ENCODE assay signal across 19 cellular contexts in the genomic region with DNA sequence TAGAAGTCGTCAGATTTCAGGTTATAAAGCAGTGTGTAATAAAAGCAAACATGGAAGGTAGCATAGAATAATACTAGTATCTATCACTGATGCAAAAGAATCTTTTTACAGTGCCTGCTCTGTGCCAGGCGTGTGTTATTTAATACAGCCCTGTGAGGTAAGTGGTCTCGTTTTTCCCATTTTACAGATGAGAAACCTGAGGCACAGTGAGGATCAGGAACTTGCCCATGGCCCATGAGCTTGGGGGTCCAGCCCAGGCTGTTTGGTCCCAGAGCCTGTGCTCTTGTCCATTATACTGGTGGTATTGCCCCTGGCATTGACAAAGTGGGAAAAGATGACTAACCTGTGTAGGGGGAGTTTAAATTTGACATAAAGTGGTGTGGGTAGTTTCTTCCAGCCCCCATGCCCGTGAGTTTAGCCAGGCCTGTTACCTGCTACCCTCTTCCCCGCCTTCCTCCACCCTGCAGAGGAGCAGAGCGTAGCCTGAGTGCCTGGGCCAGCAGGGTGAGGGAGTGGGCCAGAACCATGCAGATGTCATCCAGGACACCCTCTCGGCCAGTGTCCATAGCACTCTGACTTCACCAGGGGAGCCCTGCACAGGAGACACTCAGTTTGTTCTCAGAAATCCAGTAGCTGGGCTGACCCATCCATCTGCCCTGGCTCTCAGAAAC. TPM values are rescaled to one million over a fixed set of nuclear protein-coding genes. Genes with fewer than 3 reads are reported as not detected.
DNase-seq lines count a peak whose midpoint lies in the region; ATAC-seq and TF ChIP-seq lines count a peak whose summit lies in the region.
"Had no signal": no experiment of that assay in that cellular context is flagged by ENCODE, and none has a peak within 500 bp of the region (broad histone marks: within the 10 kb centered on the region; RNA-seq: fewer than 3 reads in every experiment).

No MANE protein-coding gene starts in this region.

- DNase-seq in SJCRH30 (no peak), psoas muscle (no peak), WERI-Rb-1 (no peak)
- DNase-seq in stimulated activated naive CD4-positive, alpha-beta T cell (lab: John Stamatoyannopoulos, UW), result no peak
- DNase-seq: Calu3; CD8-positive, alpha-beta T cell; DMS79 treated with DMSO at 0.1 percent for 48 hours; GF-D8; GOT3; H7; IMR-90 had no signal

- peak overlapping the region; percentile 89 for H3K27ac ChIP-seq in SJCRH30
- H3K27ac ChIP-seq in gastroesophageal sphincter, result no peak overlapping the region
- peak overlapping the region; percentile 39 for H3K27ac ChIP-seq in psoas muscle
- H3K27ac ChIP-seq in WERI-Rb-1, result no peak overlapping the region
- H3K27ac ChIP-seq: BLaER1 treated with 17β-estradiol and CSF1 and Interleukin-3, amounts not matched to agents 10 nM and 100 nM; HL-60 had no signal

- no peak overlapping the region for H3K4me2 ChIP-seq in Loucy (ENCODE audit: low read depth, low read length, poor library complexity, severe bottlenecking)
- H3K4me2 ChIP-seq: BLaER1 treated with 17β-estradiol and CSF1 and Interleukin-3, amounts not matched to agents 10 nM and 100 nM had no signal

- H2AFZ ChIP-seq in Loucy (ENCODE audit: low read length), result no peak overlapping the region

- WGBS in gastroesophageal sphincter (ENCODE audit: low coverage in 1 of 2), 2 donors, result 76 to 98% methylated on average over 5 of the region's 7 CpGs
- WGBS in psoas muscle, 3 donors, result 80 to 89% (median 85%) methylated on average over 7 of the region's 7 CpGs

- no peaks in the 10 kb centered on the region for H3K9me2 ChIP-seq in Loucy (replicated peaks; ENCODE audit: low read depth, low read length)

- no peaks in the 10 kb centered on the region for H3F3A ChIP-seq in Loucy (ENCODE audit: low read depth)

- ATAC-seq in gastroesophageal sphincter (peak; percentile 24), psoas muscle (no peak), HG02981 (IDR thresholded peaks at IDR 0.05; ENCODE audit: unreplicated experiment) (no peak), HG03432 (IDR thresholded peaks at IDR 0.05; ENCODE audit: unreplicated experiment) (no peak)
- ATAC-seq: CD8-positive, alpha-beta T cell; GM12878; HCT116 had no signal

- no peak for TF ChIP-seq EP300 in gastroesophageal sphincter (IDR thresholded peaks at IDR 0.05)

- no peak for TF ChIP-seq POLR2A in gastroesophageal sphincter (IDR thresholded peaks at IDR 0.05)

- H3K36me3 ChIP-seq in Loucy (ENCODE audit: insufficient read depth, low read length) (peaks cover 79% of the 10 kb centered on the region; the same call in 1 of the 2 replicates), SJCRH30 (peaks cover 17% of the 10 kb centered on the region; the same call in 1 of the 2 replicates), gastroesophageal sphincter (peaks cover 0 to 72% of the 10 kb centered on the region in 2 donors), psoas muscle (ENCODE audit: insufficient read depth in 1 of 2, low read depth in 1 of 2) (peaks cover 5 to 50% of the 10 kb centered on the region in 2 donors), WERI-Rb-1 (peaks cover 51% of the 10 kb centered on the region)

- H3K9me3 ChIP-seq in Loucy (ENCODE audit: insufficient read depth, low read depth, low read length), result no peaks in the 10 kb centered on the region
- no peaks in the 10 kb centered on the region for H3K9me3 ChIP-seq in SJCRH30 (replicated peaks)
- H3K9me3 ChIP-seq in gastroesophageal sphincter, result no peaks in the 10 kb centered on the region
- H3K9me3 ChIP-seq in psoas muscle, result no peaks in the 10 kb centered on the region
- no peaks in the 10 kb centered on the region for H3K9me3 ChIP-seq in WERI-Rb-1 (ENCODE audit: severe bottlenecking)
- H3K9me3 ChIP-seq: BLaER1 treated with 17β-estradiol and CSF1 and Interleukin-3, amounts not matched to agents 10 nM and 100 nM had no signal

- TF ChIP-seq CTCF in Loucy (conservative IDR thresholded peaks at IDR 0.05; ENCODE audit: low read length) (no peak), gastroesophageal sphincter (IDR thresholded peaks at IDR 0.05) (no peak), psoas muscle (IDR thresholded peaks at IDR 0.05) (no peak), WERI-Rb-1 (IDR thresholded peaks at IDR 0.05; ENCODE audit: low read depth, low read length) (no peak)

- H3K4me1 ChIP-seq in Loucy (ENCODE audit: insufficient read depth, low read length, poor library complexity, severe bottlenecking) (peaks cover 37% of the 10 kb centered on the region), SJCRH30 (peaks cover 17% of the 10 kb centered on the region), gastroesophageal sphincter (peaks cover 0 to 16% (median 0%) of the 10 kb centered on the region in 3 donors), psoas muscle (peaks cover 28% of the 10 kb centered on the region)
- H3K4me1 ChIP-seq: BLaER1 treated with 17β-estradiol and CSF1 and Interleukin-3, amounts not matched to agents 10 nM and 100 nM had no signal

- H3K9ac ChIP-seq in Loucy (ENCODE audit: low read depth, low read length, poor library complexity, severe bottlenecking), result peak overlapping the region; percentile 38
- H3K9ac ChIP-seq: BLaER1 treated with 17β-estradiol and CSF1 and Interleukin-3, amounts not matched to agents 10 nM and 100 nM had no signal

- H3K4me3 ChIP-seq in Loucy (ENCODE audit: low read length, poor library complexity, severe bottlenecking), result no peak overlapping the region
- H3K4me3 ChIP-seq in SJCRH30, result no peak overlapping the region
- no peak overlapping the region for H3K4me3 ChIP-seq in gastroesophageal sphincter
- H3K4me3 ChIP-seq in psoas muscle, result no peak overlapping the region
- H3K4me3 ChIP-seq in WERI-Rb-1 (ENCODE audit: low read depth, low read length), result no peak overlapping the region
- H3K4me3 ChIP-seq: BLaER1 treated with 17β-estradiol and CSF1 and Interleukin-3, amounts not matched to agents 10 nM and 100 nM; GM12878 had no signal

- H3K27me3 ChIP-seq in Loucy (ENCODE audit: insufficient read depth, low read length, poor library complexity, severe bottlenecking) (no peaks in the 10 kb centered on the region), SJCRH30 (no peaks in the 10 kb centered on the region), gastroesophageal sphincter (no peaks in the 10 kb centered on the region), psoas muscle (ENCODE audit: insufficient read depth in 3 of 3, low read length in 2 of 3) (no peaks in the 10 kb centered on the region), WERI-Rb-1 (ENCODE audit: insufficient read depth, low read depth, severe bottlenecking) (no peaks in the 10 kb centered on the region)
- H3K27me3 ChIP-seq: BLaER1 treated with 17β-estradiol and CSF1 and Interleukin-3, amounts not matched to agents 10 nM and 100 nM had no signal

- H4K20me1 ChIP-seq in Loucy (ENCODE audit: insufficient read depth, low read length, poor library complexity, severe bottlenecking), result no peaks in the 10 kb centered on the region

- H3K79me2 ChIP-seq in Loucy (ENCODE audit: insufficient read depth, low read length), result peaks cover 88% of the 10 kb centered on the region

- intact Hi-C loops in psoas muscle (cut with DNase I), result no loop called here

RNA-seq across cellular contexts. Expression of a gene that starts 16.6 kb away (rescaled TPM):
- total RNA-seq in SJCRH30 (2014; rRNA removed; shearing (Covaris generic)), result 68.3 and 74.8 TPM in 2 replicates
- 10 to 100 TPM; 48.1 to 66.1 (median 57.1) TPM for total RNA-seq in gastroesophageal sphincter
- 10 to 100 TPM; 26.5 to 53.3 (median 41.3) TPM for total RNA-seq in psoas muscle
- polyA plus RNA-seq in psoas muscle, result 10 to 100 TPM; 38.0 to 73.9 (median 56.4) TPM

RNA-seq across cellular contexts. Expression of a gene that starts 31.1 kb away (rescaled TPM):
- total RNA-seq in SJCRH30 (2014; rRNA removed; shearing (Covaris generic)), result 2.3 and 3.0 TPM in 2 replicates
- total RNA-seq in gastroesophageal sphincter (1 to 10 TPM in 1 of 4 donors, under 1 TPM in 3; 0.31 to 1.2 (median 0.56) TPM), psoas muscle (10 to 100 TPM in 1 of 4 donors, 1 to 10 TPM in 3; 1.2 to 23.4 (median 2.2) TPM)
- polyA plus RNA-seq in psoas muscle, result 100 to 1,000 TPM in 1 of 3 donors, 10 to 100 TPM in 1, under 1 TPM in 1; 0.09 to 143 (median 30.0) TPM

RNA-seq across cellular contexts. Expression of a gene that starts 59.8 kb away (rescaled TPM):
- total RNA-seq in SJCRH30 (2014; rRNA removed; shearing (Covaris generic)), result 2.3 TPM in 2 replicates
- total RNA-seq in gastroesophageal sphincter (10 to 100 TPM; 24.8 to 79.0 (median 45.4) TPM), psoas muscle (10 to 100 TPM; 10.2 to 62.0 (median 52.2) TPM)
- polyA plus RNA-seq in psoas muscle, result 100 to 1,000 TPM in 1 of 3 donors, 10 to 100 TPM in 2; 28.1 to 131 (median 33.4) TPM

Comparison
In these comparisons a context has a peak if more than half of its experiments do, and no peak if none do; other contexts are left out.
1. H3K27ac ChIP-seq: peak in SJCRH30 (single experiment) and psoas muscle (single experiment); none in gastroesophageal sphincter (0 of 4) and WERI-Rb-1 (single experiment).